Comparison of ENCODE assay signal across 22 cellular contexts in genomic region chr15:99921086-99921485, GRCh38.
A peak's percentile ranks its signal among the peaks of the same experiment; 100 is the strongest.
DNase-seq lines count a peak whose midpoint lies in the region; ATAC-seq and TF ChIP-seq lines count a peak whose summit lies in the region.
"Had no signal": no experiment of that assay in that cellular context is flagged by ENCODE, and none has a peak within 500 bp of the region (broad histone marks: within the 10 kb centered on the region; RNA-seq: fewer than 3 reads in every experiment).

No MANE protein-coding gene starts in this region.

- H3K9me3 Mint-ChIP-seq in activated CD4-positive, alpha-beta T cell treated with anti-CD3 and anti-CD28 coated beads, Interleukin-2, amount 10 ng/mL, durations not matched to agents 24 days and 14 days: no peaks in the 10 kb centered on the region
- H3K9me3 Mint-ChIP-seq in activated naive CD4-positive, alpha-beta T cell treated with anti-CD3 and anti-CD28 coated beads for 36 hours: no peaks in the 10 kb centered on the region
- H3K9me3 Mint-ChIP-seq: CD4-positive, alpha-beta T cell; CD8-positive, alpha-beta memory T cell had no signal

- no peaks in the 10 kb centered on the region for H3K36me3 Mint-ChIP-seq in activated CD4-positive, alpha-beta T cell treated with anti-CD3 and anti-CD28 coated beads, Interleukin-2, amount 10 ng/mL, durations not matched to agents 24 days and 14 days (ENCODE audit: low read depth)
- no peaks in the 10 kb centered on the region for H3K36me3 Mint-ChIP-seq in activated naive CD4-positive, alpha-beta T cell treated with anti-CD3 and anti-CD28 coated beads for 36 hours (ENCODE audit: low read depth)
- H3K36me3 Mint-ChIP-seq: CD14-positive monocyte; CD8-positive, alpha-beta memory T cell had no signal

- CTCF ChIA-PET in activated naive CD4-positive, alpha-beta T cell treated with anti-CD3 and anti-CD28 coated beads for 36 hours (lab: Charles Lee): no interaction called here

- peak; percentile 19 for DNase-seq in activated CD4-positive, alpha-beta T cell treated with anti-CD3 and anti-CD28 coated beads, Interleukin-2, amount 10 ng/mL, durations not matched to agents 24 days and 14 days
- DNase-seq in activated CD4-positive, alpha-beta T cell treated with anti-CD3 and anti-CD28 coated beads, Interleukin-2, amount 50 U/mL, for 4 hours: no peak
- DNase-seq in fibroblast of mammary gland (ENCODE audit: low read depth) (peak; percentile 10), superior temporal gyrus (ENCODE audit: extremely low spot score) (peak; percentile 8)
- no peak for DNase-seq in activated naive CD4-positive, alpha-beta T cell treated with anti-CD3 and anti-CD28 coated beads for 36 hours
- DNase-seq: 8988T; ACHN; AML-193; BE2C; CD4-positive, alpha-beta T cell; CD8-positive, alpha-beta memory T cell; DMS79; EL; GDM1; GM23248; H7; HCEC 1CT had no signal

- TF ChIP-seq CTCF in fibroblast of mammary gland (conservative IDR thresholded peaks at IDR 0.05; ENCODE audit: control insufficient read depth, insufficient read depth, low read depth, low read length): no peak

- H3K27ac Mint-ChIP-seq in activated CD4-positive, alpha-beta T cell treated with anti-CD3 and anti-CD28 coated beads, Interleukin-2, amount 10 ng/mL, durations not matched to agents 24 days and 14 days: no peak overlapping the region
- no peak overlapping the region for H3K27ac Mint-ChIP-seq in activated naive CD4-positive, alpha-beta T cell treated with anti-CD3 and anti-CD28 coated beads for 36 hours
- H3K27ac Mint-ChIP-seq: CD14-positive monocyte; CD4-positive, alpha-beta T cell; CD8-positive, alpha-beta memory T cell had no signal

- ATAC-seq in HG03565 (IDR thresholded peaks at IDR 0.05; ENCODE audit: unreplicated experiment): no peak
- ATAC-seq: A549, GM12878 had no signal

- peaks cover 3% of the 10 kb centered on the region for H3K4me1 Mint-ChIP-seq in activated CD4-positive, alpha-beta T cell treated with anti-CD3 and anti-CD28 coated beads, Interleukin-2, amount 10 ng/mL, durations not matched to agents 24 days and 14 days
- H3K4me1 Mint-ChIP-seq in activated naive CD4-positive, alpha-beta T cell treated with anti-CD3 and anti-CD28 coated beads for 36 hours (ENCODE audit: low read depth): peaks cover 5% of the 10 kb centered on the region

- no peak overlapping the region for H3K4me3 Mint-ChIP-seq in activated CD4-positive, alpha-beta T cell treated with anti-CD3 and anti-CD28 coated beads, Interleukin-2, amount 10 ng/mL, durations not matched to agents 24 days and 14 days
- no peak overlapping the region for H3K4me3 Mint-ChIP-seq in activated naive CD4-positive, alpha-beta T cell treated with anti-CD3 and anti-CD28 coated beads for 36 hours
- H3K4me3 Mint-ChIP-seq: CD8-positive, alpha-beta memory T cell had no signal

- H3K27me3 Mint-ChIP-seq in activated CD4-positive, alpha-beta T cell treated with anti-CD3 and anti-CD28 coated beads, Interleukin-2, amount 10 ng/mL, durations not matched to agents 24 days and 14 days: peaks cover 37% of the 10 kb centered on the region
- H3K27me3 Mint-ChIP-seq in activated naive CD4-positive, alpha-beta T cell treated with anti-CD3 and anti-CD28 coated beads for 36 hours (ENCODE audit: low read depth): peaks cover 15% of the 10 kb centered on the region

- intact Hi-C loops in activated CD4-positive, alpha-beta T cell treated with anti-CD3 and anti-CD28 coated beads, Interleukin-2, amount 10 ng/mL, durations not matched to agents 24 days and 14 days (cut with micrococcal nuclease): loop anchor here (10.0 kb wide), 4 partner anchors 106 to 666 kb away; partner anchors contain the start of gene LRRC28
- intact Hi-C loops in activated naive CD4-positive, alpha-beta T cell treated with anti-CD3 and anti-CD28 coated beads for 36 hours (cut with micrococcal nuclease): loop anchor here (10.0 kb wide), 1 partner anchor 646 kb away; no protein-coding TSS in a partner anchor

- no peak overlapping the region for H3K4me3 ChIP-seq in fibroblast of mammary gland (ENCODE audit: control insufficient read depth, low read depth, low read length)
- H3K4me3 ChIP-seq: A549; BLaER1 treated with 17β-estradiol and CSF1 and Interleukin-3, amounts not matched to agents 10 nM and 100 nM; GM12878; GM23248 had no signal

Comparison
In these comparisons a context has a peak if more than half of its experiments do, and no peak if none do; other contexts are left out.
1. DNase-seq: peak in activated CD4-positive, alpha-beta T cell treated with anti-CD3 and anti-CD28 coated beads, Interleukin-2, amount 10 ng/mL, durations not matched to agents 24 days and 14 days (single experiment), fibroblast of mammary gland (single experiment) and superior temporal gyrus (single experiment); none in activated CD4-positive, alpha-beta T cell treated with anti-CD3 and anti-CD28 coated beads, Interleukin-2, amount 50 U/mL, for 4 hours (0 of 2) and activated naive CD4-positive, alpha-beta T cell treated with anti-CD3 and anti-CD28 coated beads for 36 hours (single experiment).